ENCODE assay signal across 27 cellular contexts in genomic region chr2:109403841-109404201, GRCh38.
A peak's percentile ranks its signal among the peaks of the same experiment; 100 is the strongest.
DNase-seq lines count a peak whose midpoint lies in the region; ATAC-seq, FAIRE-seq and TF ChIP-seq lines count a peak whose summit lies in the region.
"Had no signal": no experiment of that assay in that cellular context is flagged by ENCODE, and none has a peak within 500 bp of the region (broad histone marks: within the 10 kb centered on the region; RNA-seq: fewer than 3 reads in every experiment).

No MANE protein-coding gene starts in this region.

- no peak overlapping the region for H2BK5ac ChIP-seq in IMR-90 (ENCODE audit: low read depth, low read length, poor library complexity, severe bottlenecking)

- TF ChIP-seq POLR2A in IMR-90 (IDR thresholded peaks at IDR 0.05; ENCODE audit: low read depth, low read length) (no peak), gastroesophageal sphincter (IDR thresholded peaks at IDR 0.05) (no peak), esophagus muscularis mucosa (IDR thresholded peaks at IDR 0.05; ENCODE audit: low read depth) (no peak)

- dilution Hi-C loops in IMR-90 (cut with HindIII; ENCODE audit: low sequenced_read_pairs, unreplicated experiment), result no loop called here

- TF ChIP-seq EP300 in gastroesophageal sphincter (IDR thresholded peaks at IDR 0.05) (no peak), esophagus muscularis mucosa (IDR thresholded peaks at IDR 0.05) (no peak)

- no peak overlapping the region for H4K5ac ChIP-seq in IMR-90 (ENCODE audit: low read depth, low read length)

- no peak overlapping the region; the same call in 1 of the 2 replicates for H3K14ac ChIP-seq in IMR-90 (replicated peaks; ENCODE audit: low read depth, low read length)

- H3K27ac Mint-ChIP-seq in activated naive CD4-positive, alpha-beta T cell treated with anti-CD3 and anti-CD28 coated beads, Interleukin-2, amount 50 U/mL, for 24 hours, result peak overlapping the region; percentile 49
- H3K27ac Mint-ChIP-seq in activated naive CD4-positive, alpha-beta T cell treated with anti-CD3 and anti-CD28 coated beads for 36 hours, result no peak overlapping the region
- H3K27ac Mint-ChIP-seq in stimulated activated naive CD8-positive, alpha-beta T cell treated with anti-CD3 and anti-CD28 coated beads, Interleukin-15, Interleukin-2, amounts not matched to agents 100 ng/mL and 50 ng/mL, for 24 hours, result peak overlapping the region; percentile 90
- H3K27ac Mint-ChIP-seq: activated B cell treated with CpG ODN at 0.5 μM for 24 hours; CD8-positive, alpha-beta T cell; stimulated activated memory B cell treated with anti-CD40 and anti-IgM and Interleukin-4, amounts not matched to agents 10 μg/mL and 1 μg/mL and 100 μg/mL, for 72 hours; T-helper 2 cell treated with Interferon-gamma antibody and Interleukin-4, amounts not matched to agents 5 μg/mL and 100 μg/mL, for 36 hours had no signal

- CTCF ChIA-PET in activated naive CD4-positive, alpha-beta T cell treated with anti-CD3 and anti-CD28 coated beads for 36 hours (lab: Charles Lee), result interaction anchor here (1.0 kb wide), 1 partner anchor 106 kb away, joined by 3 read pairs; no protein-coding TSS in a partner anchor
- CTCF ChIA-PET in IMR-90 (lab: Yijun Ruan, JAX), result interaction anchor here (0.7 kb wide), 1 partner anchor 232 kb away, joined by 4 read pairs; no protein-coding TSS in a partner anchor

- no peak overlapping the region for H3K27ac ChIP-seq in IMR-90 (ENCODE audit: insufficient read depth, low read length)
- H3K27ac ChIP-seq in gastroesophageal sphincter, result no peak overlapping the region
- H3K27ac ChIP-seq in esophagus muscularis mucosa (replicated peaks in 1 of 4), result no peak overlapping the region
- H3K27ac ChIP-seq: parathyroid adenoma, right lobe of liver, tibial artery had no signal

- no peak overlapping the region for H3K56ac ChIP-seq in IMR-90 (ENCODE audit: extremely low read depth, insufficient read depth, low read length)

- peaks cover 60% of the 10 kb centered on the region for H4K20me1 ChIP-seq in IMR-90 (ENCODE audit: insufficient read depth, low read length)

- no peak overlapping the region for H3K4ac ChIP-seq in IMR-90 (ENCODE audit: low read depth, low read length)

- no peak overlapping the region for H2BK20ac ChIP-seq in IMR-90 (ENCODE audit: low read depth, low read length)

- TF ChIP-seq CTCF in IMR-90 (conservative IDR thresholded peaks at IDR 0.05; ENCODE audit: low read depth, low read length), result no peak
- no peak for TF ChIP-seq CTCF in bronchial epithelial cell (IDR thresholded peaks at IDR 0.05; ENCODE audit: insufficient read depth, low read length, severe bottlenecking)
- TF ChIP-seq CTCF in gastroesophageal sphincter (IDR thresholded peaks at IDR 0.05), result no peak
- no peak for TF ChIP-seq CTCF in esophagus muscularis mucosa (IDR thresholded peaks at IDR 0.05)

- H2AFZ ChIP-seq in IMR-90 (replicated peaks; ENCODE audit: low read length, poor library complexity), result peak overlapping the region; percentile 47
- H2AFZ ChIP-seq: parathyroid adenoma had no signal

- H4K91ac ChIP-seq in IMR-90 (ENCODE audit: insufficient read depth, low read depth, low read length), result no peak overlapping the region

- no peak overlapping the region for H3K4me2 ChIP-seq in IMR-90 (ENCODE audit: low read depth, low read length)

- H3K36me3 ChIP-seq in IMR-90 (ENCODE audit: control insufficient read depth, insufficient read depth, low read length) (peaks cover 19% of the 10 kb centered on the region), bronchial epithelial cell (ENCODE audit: control insufficient read depth, insufficient read depth, low read length) (no peaks in the 10 kb centered on the region), gastroesophageal sphincter (peaks cover 0 to 6% of the 10 kb centered on the region in 2 donors), esophagus muscularis mucosa (peaks cover 0 to 10% (median 4%) of the 10 kb centered on the region in 4 donors)
- H3K36me3 ChIP-seq: right lobe of liver had no signal

- no peak overlapping the region for H2BK15ac ChIP-seq in IMR-90 (ENCODE audit: low read depth, low read length)

- no peak overlapping the region for H3K4me3 Mint-ChIP-seq in activated naive CD4-positive, alpha-beta T cell treated with anti-CD3 and anti-CD28 coated beads, Interleukin-2, amount 50 U/mL, for 24 hours
- H3K4me3 Mint-ChIP-seq in activated naive CD4-positive, alpha-beta T cell treated with anti-CD3 and anti-CD28 coated beads for 36 hours, result no peak overlapping the region
- H3K4me3 Mint-ChIP-seq in stimulated activated naive CD8-positive, alpha-beta T cell treated with anti-CD3 and anti-CD28 coated beads, Interleukin-15, Interleukin-2, amounts not matched to agents 100 ng/mL and 50 ng/mL, for 24 hours, result no peak overlapping the region
- H3K4me3 Mint-ChIP-seq: activated B cell treated with CpG ODN at 0.5 μM for 24 hours; CD8-positive, alpha-beta T cell; stimulated activated memory B cell treated with anti-CD40 and anti-IgM and Interleukin-4, amounts not matched to agents 10 μg/mL and 1 μg/mL and 100 μg/mL, for 72 hours; T-helper 2 cell treated with Interferon-gamma antibody and Interleukin-4, amounts not matched to agents 5 μg/mL and 100 μg/mL, for 36 hours had no signal

- no peak for FAIRE-seq in bronchial epithelial cell (lab: Jason Lieb, UNC)
- FAIRE-seq: astrocyte had no signal

- no peak overlapping the region for H3K18ac ChIP-seq in IMR-90 (ENCODE audit: low read depth, low read length)

- DNase-seq in activated naive CD4-positive, alpha-beta T cell treated with anti-CD3 and anti-CD28 coated beads for 36 hours, result no peak
- peak; percentile 33 for DNase-seq in IMR-90
- peak; percentile 54 for DNase-seq in bronchial epithelial cell (ENCODE audit: low read depth)
- DNase-seq in NAMALWA (ENCODE audit: low spot score), result no peak
- no peak for DNase-seq in esophagus muscularis mucosa (ENCODE audit: extremely low spot score)
- DNase-seq: activated B cell treated with CpG ODN at 0.5 μM for 24 hours; CD8-positive, alpha-beta T cell; cerebellar nuclear complex; effector CD8-positive, alpha-beta T cell; glutamatergic neuron; KBM-7; left cardiac atrium; mesendoderm; naive B cell; NCI-H1048; NCI-H1930; NCI-H226; right lobe of liver; tibial artery had no signal

- H3K27me3 Mint-ChIP-seq in activated naive CD4-positive, alpha-beta T cell treated with anti-CD3 and anti-CD28 coated beads, Interleukin-2, amount 50 U/mL, for 24 hours, result no peaks in the 10 kb centered on the region
- no peaks in the 10 kb centered on the region for H3K27me3 Mint-ChIP-seq in activated naive CD4-positive, alpha-beta T cell treated with anti-CD3 and anti-CD28 coated beads for 36 hours (ENCODE audit: low read depth)
- no peaks in the 10 kb centered on the region for H3K27me3 Mint-ChIP-seq in stimulated activated naive CD8-positive, alpha-beta T cell treated with anti-CD3 and anti-CD28 coated beads, Interleukin-15, Interleukin-2, amounts not matched to agents 100 ng/mL and 50 ng/mL, for 24 hours
- H3K27me3 Mint-ChIP-seq: activated B cell treated with CpG ODN at 0.5 μM for 24 hours, naive B cell had no signal

- no TSS peak for BruUV-seq in IMR-90 (replicated peaks; lab: Mats Ljungman, UMichigan)

- H3K4me1 ChIP-seq in IMR-90 (ENCODE audit: control insufficient read depth, insufficient read depth, low read length), result peaks cover 2% of the 10 kb centered on the region
- no peaks in the 10 kb centered on the region for H3K4me1 ChIP-seq in gastroesophageal sphincter
- no peaks in the 10 kb centered on the region for H3K4me1 ChIP-seq in esophagus muscularis mucosa
- H3K4me1 ChIP-seq: parathyroid adenoma, right lobe of liver had no signal

- H3K4me3 ChIP-seq in IMR-90 (ENCODE audit: insufficient read depth, low read depth, low read length) (no peak overlapping the region), bronchial epithelial cell (ENCODE audit: low read depth, low read length) (no peak overlapping the region), gastroesophageal sphincter (no peak overlapping the region), esophagus muscularis mucosa (no peak overlapping the region)
- H3K4me3 ChIP-seq: right lobe of liver, tibial artery had no signal

- H3K9me1 ChIP-seq in IMR-90 (ENCODE audit: insufficient read depth, low read length), result peaks cover 44% of the 10 kb centered on the region

- H3K36me3 Mint-ChIP-seq in activated naive CD4-positive, alpha-beta T cell treated with anti-CD3 and anti-CD28 coated beads, Interleukin-2, amount 50 U/mL, for 24 hours, result peaks cover 4% of the 10 kb centered on the region
- H3K36me3 Mint-ChIP-seq in activated naive CD4-positive, alpha-beta T cell treated with anti-CD3 and anti-CD28 coated beads for 36 hours (ENCODE audit: low read depth), result no peaks in the 10 kb centered on the region
- no peaks in the 10 kb centered on the region for H3K36me3 Mint-ChIP-seq in stimulated activated naive CD8-positive, alpha-beta T cell treated with anti-CD3 and anti-CD28 coated beads, Interleukin-15, Interleukin-2, amounts not matched to agents 100 ng/mL and 50 ng/mL, for 24 hours (ENCODE audit: low read depth)
- H3K36me3 Mint-ChIP-seq: naive B cell; stimulated activated memory B cell treated with anti-CD40 and anti-IgM and Interleukin-4, amounts not matched to agents 10 μg/mL and 1 μg/mL and 100 μg/mL, for 72 hours had no signal

- no peaks in the 10 kb centered on the region for H3K9me3 Mint-ChIP-seq in activated naive CD4-positive, alpha-beta T cell treated with anti-CD3 and anti-CD28 coated beads, Interleukin-2, amount 50 U/mL, for 24 hours
- no peaks in the 10 kb centered on the region for H3K9me3 Mint-ChIP-seq in activated naive CD4-positive, alpha-beta T cell treated with anti-CD3 and anti-CD28 coated beads for 36 hours
- no peaks in the 10 kb centered on the region for H3K9me3 Mint-ChIP-seq in stimulated activated naive CD8-positive, alpha-beta T cell treated with anti-CD3 and anti-CD28 coated beads, Interleukin-15, Interleukin-2, amounts not matched to agents 100 ng/mL and 50 ng/mL, for 24 hours
- H3K9me3 Mint-ChIP-seq: activated B cell treated with CpG ODN at 0.5 μM for 24 hours; CD8-positive, alpha-beta T cell; naive B cell; stimulated activated memory B cell treated with anti-CD40 and anti-IgM and Interleukin-4, amounts not matched to agents 10 μg/mL and 1 μg/mL and 100 μg/mL, for 72 hours; T-helper 2 cell treated with Interferon-gamma antibody and Interleukin-4, amounts not matched to agents 5 μg/mL and 100 μg/mL, for 36 hours had no signal

- intact Hi-C loops in activated naive CD4-positive, alpha-beta T cell treated with anti-CD3 and anti-CD28 coated beads for 36 hours (cut with micrococcal nuclease), result no loop called here
- intact Hi-C loops in IMR-90 (cut with micrococcal nuclease) (no loop called here), esophagus muscularis mucosa (cut with DNase I) (no loop called here)

- H3K23ac ChIP-seq in IMR-90 (ENCODE audit: low read depth, low read length), result no peak overlapping the region

- H3K4me1 Mint-ChIP-seq in activated naive CD4-positive, alpha-beta T cell treated with anti-CD3 and anti-CD28 coated beads, Interleukin-2, amount 50 U/mL, for 24 hours, result no peaks in the 10 kb centered on the region
- H3K4me1 Mint-ChIP-seq in activated naive CD4-positive, alpha-beta T cell treated with anti-CD3 and anti-CD28 coated beads for 36 hours (ENCODE audit: low read depth), result peaks cover 11% of the 10 kb centered on the region
- H3K4me1 Mint-ChIP-seq in stimulated activated naive CD8-positive, alpha-beta T cell treated with anti-CD3 and anti-CD28 coated beads, Interleukin-15, Interleukin-2, amounts not matched to agents 100 ng/mL and 50 ng/mL, for 24 hours (ENCODE audit: low read depth), result peaks cover 36% of the 10 kb centered on the region

- ATAC-seq in IMR-90 (ENCODE audit: low read depth) (peak; percentile 46; the same call in 1 of the 2 replicates), gastroesophageal sphincter (no peak)
- ATAC-seq: CD8-positive, alpha-beta T cell; esophagus mucosa; left cardiac atrium; right lobe of liver had no signal

- H2AK5ac ChIP-seq in IMR-90 (ENCODE audit: low read depth, low read length), result no peak overlapping the region

- POLR2A ChIA-PET in IMR-90 (lab: Charles Lee; ENCODE audit: unreplicated experiment), result no interaction called here

- no peak overlapping the region for H3K9ac ChIP-seq in IMR-90 (ENCODE audit: low read depth, low read length)
- H3K9ac ChIP-seq: parathyroid adenoma had no signal

- H3K79me1 ChIP-seq in IMR-90 (ENCODE audit: low read depth in 1 of 2, low read length in 2 of 2), result peaks cover 20 to 61% of the 10 kb centered on the region in 2 experiments; a peak in 3 of 4 replicates

- no peak for TF ChIP-seq RAD21 in IMR-90 (IDR thresholded peaks at IDR 0.05; ENCODE audit: low read length)

- no CpG with 5 or more reads among the region's 5 CpGs for WGBS in IMR-90 (ENCODE audit: extremely low coverage in 2 of 2, insufficient read length in 1 of 2), 2 experiments
- 80% methylated on average over 1 of the region's 5 CpGs; no CpG with 5 or more reads in 1 of the 2 donors for WGBS in gastroesophageal sphincter (ENCODE audit: low coverage in 1 of 2), 2 donors
- 97% methylated on average over 5 of the region's 5 CpGs for WGBS in esophagus muscularis mucosa

- H3K9me3 ChIP-seq in IMR-90 (ENCODE audit: control insufficient read depth, insufficient read depth, low read length), result no peaks in the 10 kb centered on the region
- H3K9me3 ChIP-seq in gastroesophageal sphincter, result no peaks in the 10 kb centered on the region
- no peaks in the 10 kb centered on the region for H3K9me3 ChIP-seq in esophagus muscularis mucosa
- H3K9me3 ChIP-seq: right lobe of liver, tibial artery had no signal

- H2BK120ac ChIP-seq in IMR-90 (ENCODE audit: low read depth, low read length), result no peak overlapping the region

- no peak overlapping the region for H2AK9ac ChIP-seq in IMR-90 (replicated peaks; ENCODE audit: low read depth, low read length, poor library complexity)

- no peaks in the 10 kb centered on the region for H3K27me3 ChIP-seq in IMR-90 (ENCODE audit: control insufficient read depth, insufficient read depth, low read length)
- H3K27me3 ChIP-seq in bronchial epithelial cell (ENCODE audit: control insufficient read depth, insufficient read depth, low read length), result peaks cover 4% of the 10 kb centered on the region
- H3K27me3 ChIP-seq in gastroesophageal sphincter, result no peaks in the 10 kb centered on the region
- no peaks in the 10 kb centered on the region for H3K27me3 ChIP-seq in esophagus muscularis mucosa
- H3K27me3 ChIP-seq: right lobe of liver, tibial artery had no signal

- no peak overlapping the region for H4K8ac ChIP-seq in IMR-90 (ENCODE audit: low read depth in 2 of 2, low read length in 2 of 2)

- in situ Hi-C loops in IMR-90 (cut with MboI; ENCODE audit: low sequenced_read_pairs), result no loop called here

Comparison
In these comparisons a context has a peak if more than half of its experiments do, and no peak if none do; other contexts are left out.
1. DNase-seq: peak in IMR-90 (single experiment) and bronchial epithelial cell (single experiment); none in activated naive CD4-positive, alpha-beta T cell treated with anti-CD3 and anti-CD28 coated beads for 36 hours (single experiment), NAMALWA (single experiment) and esophagus muscularis mucosa (single experiment).